ENCODE assay signal across 10 cellular contexts in genomic region chr10:3777876-3778707, GRCh38. TPM values are rescaled to one million over a fixed set of nuclear protein-coding genes. Genes with fewer than 3 reads are reported as not detected.
DNase-seq lines count a peak whose midpoint lies in the region; ATAC-seq, FAIRE-seq and TF ChIP-seq lines count a peak whose summit lies in the region.
"Had no signal": no experiment of that assay in that cellular context is flagged by ENCODE, and none has a peak within 500 bp of the region (broad histone marks: within the 10 kb centered on the region; RNA-seq: fewer than 3 reads in every experiment).

No MANE protein-coding gene starts in this region.

- H2AFZ ChIP-seq in SK-N-SH (ENCODE audit: low read depth): no peak overlapping the region
- H2AFZ ChIP-seq in astrocyte (ENCODE audit: low read depth, low read length): no peak overlapping the region

- H3K27me3 Mint-ChIP-seq in astrocyte (ENCODE audit: low read depth, unreplicated experiment): no peaks in the 10 kb centered on the region
- H3K27me3 Mint-ChIP-seq in stimulated activated naive CD8-positive, alpha-beta T cell treated with anti-CD3 and anti-CD28 coated beads, Interleukin-15, amount 100 ng/mL, for 72 hours: no peaks in the 10 kb centered on the region

- H3K4me1 ChIP-seq in SK-N-SH (ENCODE audit: control insufficient read depth in 1 of 2, insufficient read depth in 2 of 2, low read depth in 1 of 2, low read length in 1 of 2): peaks cover 41 to 47% of the 10 kb centered on the region in 2 experiments
- peaks cover 70% of the 10 kb centered on the region for H3K4me1 ChIP-seq in astrocyte (ENCODE audit: insufficient read depth, low read length)

- peaks cover 31% of the 10 kb centered on the region for H3K4me1 Mint-ChIP-seq in astrocyte (ENCODE audit: low read depth, unreplicated experiment)
- peaks cover 78% of the 10 kb centered on the region for H3K4me1 Mint-ChIP-seq in stimulated activated naive CD8-positive, alpha-beta T cell treated with anti-CD3 and anti-CD28 coated beads, Interleukin-15, amount 100 ng/mL, for 72 hours

- peak overlapping the region; percentile 99 for H3K4me3 Mint-ChIP-seq in astrocyte (ENCODE audit: unreplicated experiment)
- H3K4me3 Mint-ChIP-seq in stimulated activated naive CD8-positive, alpha-beta T cell treated with anti-CD3 and anti-CD28 coated beads, Interleukin-15, amount 100 ng/mL, for 72 hours: peak overlapping the region; percentile 50 to 78

- no peak for DNase-seq in SK-N-SH
- no peak for DNase-seq in astrocyte (ENCODE audit: low read depth)
- peak; percentile 32 for DNase-seq in islet precursor cell
- no peak for DNase-seq in stimulated activated naive CD8-positive, alpha-beta T cell treated with anti-CD3 and anti-CD28 coated beads, Interleukin-15, amount 100 ng/mL, for 72 hours
- no peak for DNase-seq in inferior parietal cortex (ENCODE audit: extremely low spot score)
- no peak for DNase-seq in caudate nucleus (lab: John Stamatoyannopoulos, UW)
- DNase-seq in HEK293T (ENCODE audit: extremely low spot score): no peak
- DNase-seq: 8988T, NCI-H82 had no signal

- peaks cover 71% of the 10 kb centered on the region for H4K20me1 ChIP-seq in SK-N-SH (ENCODE audit: insufficient read depth)
- H4K20me1 ChIP-seq in astrocyte (ENCODE audit: insufficient read depth, low read length): peaks cover 71% of the 10 kb centered on the region

- H3K79me2 ChIP-seq in SK-N-SH (ENCODE audit: insufficient read depth): peaks cover 60% of the 10 kb centered on the region
- H3K79me2 ChIP-seq in astrocyte (ENCODE audit: insufficient read depth, low read length): peaks cover 54% of the 10 kb centered on the region

- H3K36me3 ChIP-seq in SK-N-SH (replicated peaks in 1 of 2; ENCODE audit: control insufficient read depth in 1 of 2, insufficient read depth in 2 of 2, low read length in 1 of 2): peaks cover 66 to 72% of the 10 kb centered on the region in 2 experiments
- peaks cover 61% of the 10 kb centered on the region for H3K36me3 ChIP-seq in astrocyte (ENCODE audit: insufficient read depth, low read length)

- TF ChIP-seq EP300 in SK-N-SH (IDR thresholded peaks at IDR 0.05; ENCODE audit: borderline replicate concordance in 1 of 2, low read depth in 1 of 2, low read length in 1 of 2): no peak

- TF ChIP-seq RAD21 in SK-N-SH (IDR thresholded peaks at IDR 0.05; ENCODE audit: low read length): peak; percentile 9; the same call in 1 of the 2 replicates

- WGBS in SK-N-SH (ENCODE audit: low lambda C conversion rate): 90% methylated on average over 8 of the region's 8 CpGs

- H3K36me3 Mint-ChIP-seq in astrocyte (ENCODE audit: low read depth, unreplicated experiment): peaks cover 48% of the 10 kb centered on the region

- no peak for FAIRE-seq in astrocyte (lab: Jason Lieb, UNC)

- H3K27ac Mint-ChIP-seq in astrocyte (ENCODE audit: unreplicated experiment): peak overlapping the region; percentile 100
- peak overlapping the region in 1 of 2 donors; percentile 27 for H3K27ac Mint-ChIP-seq in stimulated activated naive CD8-positive, alpha-beta T cell treated with anti-CD3 and anti-CD28 coated beads, Interleukin-15, amount 100 ng/mL, for 72 hours

- peaks cover 88% of the 10 kb centered on the region for H3F3A ChIP-seq in SK-N-SH (replicated peaks; ENCODE audit: insufficient read depth)

- H3K27ac ChIP-seq in SK-N-SH (ENCODE audit: low read depth in 2 of 2, low read length in 1 of 2) (peak overlapping the region; percentile 4 to 99; a peak in 3 of 4 replicates), astrocyte (ENCODE audit: low read depth, low read length) (peak overlapping the region; percentile 98), caudate nucleus (ENCODE audit: low read depth, low read length) (no peak overlapping the region)

- TF ChIP-seq CTCF in SK-N-SH (IDR thresholded peaks at IDR 0.05) (no peak), astrocyte (IDR thresholded peaks at IDR 0.05; ENCODE audit: insufficient read depth, low read depth, low read length) (no peak)

- no peaks in the 10 kb centered on the region for H3K9me2 ChIP-seq in SK-N-SH

- POLR2A ChIA-PET in SK-N-SH (lab: Yijun Ruan, JAX) (no interaction called here), HEK293T (lab: Yijun Ruan, JAX) (interaction anchor here (0.6 to 5.4 kb wide), 6 partner anchors 7 to 576 kb away, joined by 3 to 37 read pairs (median 5); partner anchors contain the start of gene KLF6)

- H3K9ac ChIP-seq in SK-N-SH (peak overlapping the region; percentile 98; the same call in 1 of the 2 replicates), astrocyte (ENCODE audit: low read length) (peak overlapping the region; percentile 100)

- H3K9me3 ChIP-seq in SK-N-SH (no peaks in the 10 kb centered on the region), astrocyte (ENCODE audit: insufficient read depth, low read depth, low read length) (no peaks in the 10 kb centered on the region)

- H3K4me2 ChIP-seq in SK-N-SH: peak overlapping the region; percentile 93
- H3K4me2 ChIP-seq in astrocyte (ENCODE audit: low read length): peak overlapping the region; percentile 91

- peak overlapping the region in 1 of 2 experiments; percentile 95; a peak in 1 of 4 replicates for H3K4me3 ChIP-seq in SK-N-SH (ENCODE audit: low read depth in 2 of 2, low read length in 1 of 2)
- H3K4me3 ChIP-seq in astrocyte (ENCODE audit: insufficient read depth, low read depth, low read length): peak overlapping the region; percentile 11

- CTCF ChIA-PET in SK-N-SH (lab: Yijun Ruan, JAX) (interaction anchor here (1.0 to 1.3 kb wide), 3 partner anchors 24 to 538 kb away, joined by 3 read pairs; no protein-coding TSS in a partner anchor), HEK293T (lab: Yijun Ruan, JAX) (no interaction called here)

- H3K27me3 ChIP-seq in SK-N-SH (ENCODE audit: insufficient read depth): no peaks in the 10 kb centered on the region
- no peaks in the 10 kb centered on the region for H3K27me3 ChIP-seq in astrocyte (ENCODE audit: insufficient read depth, low read length)

- H3K9me3 Mint-ChIP-seq in astrocyte (ENCODE audit: unreplicated experiment): peaks cover 2% of the 10 kb centered on the region
- H3K9me3 Mint-ChIP-seq in stimulated activated naive CD8-positive, alpha-beta T cell treated with anti-CD3 and anti-CD28 coated beads, Interleukin-15, amount 100 ng/mL, for 72 hours: no peaks in the 10 kb centered on the region

- no peak for ATAC-seq in SK-N-SH treated with all-trans-retinoic acid at 6 μM for 48 hours
- ATAC-seq in stimulated activated naive CD8-positive, alpha-beta T cell treated with anti-CD3 and anti-CD28 coated beads, Interleukin-15, amount 100 ng/mL, for 72 hours: no peak

TF ChIP-seq in SK-N-SH, 30 proteins besides CTCF, POLR2A, EP300 and RAD21 (continues in another document):
- TF ChIP-seq EZH2phosphoT487 (IDR thresholded peaks at IDR 0.05; ENCODE audit: borderline replicate concordance, low read depth) (no peak), GABPA (IDR thresholded peaks at IDR 0.05; ENCODE audit: low read depth) (no peak), GATA2 (CRISPR knock-in tag; IDR thresholded peaks at IDR 0.05) (no peak), SMC3 (IDR thresholded peaks at IDR 0.05; ENCODE audit: low read depth, low read length) (no peak), SIN3A (IDR thresholded peaks at IDR 0.05; ENCODE audit: borderline replicate concordance, low read depth, low read length) (no peak), TCF12 (IDR thresholded peaks at IDR 0.05) (no peak)

TF ChIP-seq in SK-N-SH treated with all-trans-retinoic acid at 6 μM for 48 hours, 23 proteins besides CTCF, POLR2A, EP300 and RAD21:
- TF ChIP-seq PPARA (CRISPR knock-in tag; IDR thresholded peaks at IDR 0.05; ENCODE audit: borderline replicate concordance): no peak
- no peak for TF ChIP-seq TCF4 (CRISPR knock-in tag; IDR thresholded peaks at IDR 0.05; ENCODE audit: borderline replicate concordance)
- no peak for TF ChIP-seq ZC3H10 (CRISPR knock-in tag; IDR thresholded peaks at IDR 0.05)
- TF ChIP-seq PATZ1 (CRISPR knock-in tag; IDR thresholded peaks at IDR 0.05; ENCODE audit: borderline replicate concordance): no peak
- no peak for TF ChIP-seq TOX (CRISPR knock-in tag; IDR thresholded peaks at IDR 0.05; ENCODE audit: borderline replicate concordance)

TF ChIP-seq in HEK293T, 16 proteins besides CTCF, POLR2A, EP300 and RAD21:
- TF ChIP-seq FOXK2 (IDR thresholded peaks at IDR 0.05): no peak
- TF ChIP-seq CTBP1 (IDR thresholded peaks at IDR 0.05; ENCODE audit: borderline replicate concordance): no peak
- TF ChIP-seq BHLHE40 (IDR thresholded peaks at IDR 0.05; ENCODE audit: borderline replicate concordance): no peak
- no peak for TF ChIP-seq ELF4 (IDR thresholded peaks at IDR 0.05)
- TF ChIP-seq FOXM1 (IDR thresholded peaks at IDR 0.05; ENCODE audit: borderline replicate concordance): no peak
- TF ChIP-seq SP1 (IDR thresholded peaks at IDR 0.05): no peak
- TF ChIP-seq PKNOX1 (IDR thresholded peaks at IDR 0.05): no peak
- TF ChIP-seq FOXA1 (IDR thresholded peaks at IDR 0.05): no peak
- no peak for TF ChIP-seq NFRKB (IDR thresholded peaks at IDR 0.05)
- TF ChIP-seq TARDBP (IDR thresholded peaks at IDR 0.05): no peak
- TF ChIP-seq LEF1 (IDR thresholded peaks at IDR 0.05; ENCODE audit: borderline replicate concordance): no peak
- TF ChIP-seq HDGF (IDR thresholded peaks at IDR 0.05; ENCODE audit: borderline replicate concordance): no peak
- TF ChIP-seq SUZ12 (IDR thresholded peaks at IDR 0.05): no peak
- TF ChIP-seq ARNT (IDR thresholded peaks at IDR 0.05): no peak
- no peak for TF ChIP-seq L3MBTL2 (conservative IDR thresholded peaks at IDR 0.05)
- no peak for TF ChIP-seq ZNF384 (IDR thresholded peaks at IDR 0.05)

RNA-seq across cellular contexts. Expression of gene KLF6, which starts 6.9 kb away (rescaled TPM):
- polyA plus RNA-seq in SK-N-SH (2012; rRNA removed): 127 and 148 TPM in 2 replicates
- 72.3 and 76.2 TPM in 2 replicates for polyA plus RNA-seq in SK-N-SH (2012; cell fraction: cytosol; rRNA removed)
- 687 and 844 TPM in 2 replicates for polyA plus RNA-seq in SK-N-SH (2012; cell fraction: nucleus; rRNA removed)
- 250 and 319 TPM in 2 replicates for total RNA-seq in astrocyte
